ENCODE assay signal across 15 cellular contexts in the genomic region with DNA sequence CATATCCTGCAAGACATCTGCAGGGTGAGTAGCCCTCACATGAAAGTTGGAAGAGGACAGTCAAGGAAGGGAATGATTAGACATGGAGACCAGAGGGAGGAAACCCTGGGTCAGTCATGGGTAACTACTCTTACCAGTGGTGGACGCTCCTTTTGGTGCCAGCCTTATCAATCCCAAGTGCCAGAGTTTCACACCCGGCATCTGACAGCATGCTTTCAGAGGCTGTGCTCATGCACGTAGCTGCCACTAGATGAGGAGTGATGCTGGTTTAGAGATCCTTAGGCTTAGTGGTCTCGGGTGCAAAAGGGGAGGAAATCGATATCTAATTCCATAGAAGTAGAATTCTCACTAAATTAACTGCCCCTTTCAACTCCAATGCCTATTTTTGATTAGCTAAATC.
DNase-seq lines count a peak whose midpoint lies in the region; ATAC-seq and TF ChIP-seq lines count a peak whose summit lies in the region.
"Had no signal": no experiment of that assay in that cellular context is flagged by ENCODE, and none has a peak within 500 bp of the region (broad histone marks: within the 10 kb centered on the region; RNA-seq: fewer than 3 reads in every experiment).

No MANE protein-coding gene starts in this region.

- intact Hi-C loops in right cardiac atrium (cut with DNase I): no loop called here
- intact Hi-C loops in Right ventricle myocardium superior (cut with DNase I): no loop called here
- intact Hi-C loops in testis (cut with DNase I; ENCODE audit: low total_unique reads): no loop called here

- H3K9me3 ChIP-seq in right cardiac atrium (ENCODE audit: control insufficient read depth, low read length) (no peaks in the 10 kb centered on the region), testis (no peaks in the 10 kb centered on the region)
- H3K9me3 ChIP-seq: BLaER1 treated with 17β-estradiol and CSF1 and Interleukin-3, amounts not matched to agents 10 nM and 100 nM had no signal

- H3K27ac ChIP-seq in right cardiac atrium (ENCODE audit: low read length): no peak overlapping the region
- H3K27ac ChIP-seq in coronary artery: peak overlapping the region in 1 of 2 donors; percentile 71
- no peak overlapping the region for H3K27ac ChIP-seq in testis
- H3K27ac ChIP-seq: BLaER1 treated with 17β-estradiol and CSF1 and Interleukin-3, amounts not matched to agents 10 nM and 100 nM; HL-60 had no signal

- ATAC-seq in right cardiac atrium (peak; percentile 42 to 56), Right ventricle myocardium superior (ENCODE audit: poor library complexity) (no peak), HG02973 (IDR thresholded peaks at IDR 0.05; ENCODE audit: unreplicated experiment) (no peak)
- ATAC-seq: CD8-positive, alpha-beta T cell had no signal

- H3K4me3 ChIP-seq in right cardiac atrium (ENCODE audit: low read length) (no peak overlapping the region), coronary artery (peak overlapping the region; percentile 29), testis (no peak overlapping the region)
- H3K4me3 ChIP-seq: BLaER1 treated with 17β-estradiol and CSF1 and Interleukin-3, amounts not matched to agents 10 nM and 100 nM had no signal

- H3K36me3 ChIP-seq in testis (ENCODE audit: low read depth, missing control alignments): no peaks in the 10 kb centered on the region
- H3K36me3 ChIP-seq: BLaER1 treated with 17β-estradiol and CSF1 and Interleukin-3, amounts not matched to agents 10 nM and 100 nM had no signal

- H3K27me3 ChIP-seq in right cardiac atrium (ENCODE audit: control insufficient read depth, insufficient read depth) (no peaks in the 10 kb centered on the region), testis (no peaks in the 10 kb centered on the region)
- H3K27me3 ChIP-seq: BLaER1 treated with 17β-estradiol and CSF1 and Interleukin-3, amounts not matched to agents 10 nM and 100 nM had no signal

- H3K36me3 Mint-ChIP-seq in endothelial cell (ENCODE audit: low read depth, unreplicated experiment): no peaks in the 10 kb centered on the region
- H3K36me3 Mint-ChIP-seq: CD8-positive, alpha-beta T cell had no signal

- 68% methylated on average over 5 of the region's 5 CpGs for WGBS in right cardiac atrium
- 65% methylated on average over 5 of the region's 5 CpGs for WGBS in testis, 2 donors

- DNase-seq in right cardiac atrium (no peak), Right ventricle myocardium superior (no peak), coronary artery (ENCODE audit: low spot score) (no peak), testis (peak; percentile 36), endothelial cell (ENCODE audit: low spot score) (no peak)
- no peak for DNase-seq in activated T-cell treated with anti-CD3 and anti-CD28 coated beads, Interleukin-2, amount 50 U/mL, for 1 hour
- DNase-seq: Calu3; CD8-positive, alpha-beta T cell; DMS79 treated with DMSO at 0.1 percent for 48 hours; GF-D8; H9 had no signal

- H3K4me1 ChIP-seq in right cardiac atrium (ENCODE audit: control insufficient read depth, insufficient read depth, low read length) (peaks cover 4% of the 10 kb centered on the region), testis (peaks cover 12% of the 10 kb centered on the region)
- H3K4me1 ChIP-seq: BLaER1 treated with 17β-estradiol and CSF1 and Interleukin-3, amounts not matched to agents 10 nM and 100 nM had no signal

- no peaks in the 10 kb centered on the region for H3K4me1 Mint-ChIP-seq in endothelial cell (ENCODE audit: unreplicated experiment)
- H3K4me1 Mint-ChIP-seq: B cell had no signal

- TF ChIP-seq POLR2A in testis (IDR thresholded peaks at IDR 0.05): no peak

- no peaks in the 10 kb centered on the region for H3K9me3 Mint-ChIP-seq in endothelial cell (ENCODE audit: unreplicated experiment)
- H3K9me3 Mint-ChIP-seq: CD8-positive, alpha-beta T cell; H9 had no signal

- TF ChIP-seq CTCF in coronary artery (IDR thresholded peaks at IDR 0.05): no peak
- TF ChIP-seq CTCF in testis (IDR thresholded peaks at IDR 0.05): no peak
- no peak for TF ChIP-seq CTCF in endothelial cell (IDR thresholded peaks at IDR 0.05; ENCODE audit: unreplicated experiment)

- H3K27me3 Mint-ChIP-seq in endothelial cell (ENCODE audit: unreplicated experiment): peaks cover 2% of the 10 kb centered on the region

- H3K4me3 Mint-ChIP-seq in endothelial cell (ENCODE audit: unreplicated experiment): no peak overlapping the region
- H3K4me3 Mint-ChIP-seq: B cell; CD8-positive, alpha-beta T cell; H9 had no signal

- no peak overlapping the region for H3K27ac Mint-ChIP-seq in endothelial cell (ENCODE audit: unreplicated experiment)
- H3K27ac Mint-ChIP-seq: B cell; CD8-positive, alpha-beta T cell; H9 had no signal

Comparison
In these comparisons a context has a peak if more than half of its experiments do, and no peak if none do; other contexts are left out.
1. ATAC-seq: peak in right cardiac atrium (2 of 2); none in Right ventricle myocardium superior (single experiment) and HG02973 (single experiment).